1 cellular context compared by ENCODE assay signal in the genomic region with DNA sequence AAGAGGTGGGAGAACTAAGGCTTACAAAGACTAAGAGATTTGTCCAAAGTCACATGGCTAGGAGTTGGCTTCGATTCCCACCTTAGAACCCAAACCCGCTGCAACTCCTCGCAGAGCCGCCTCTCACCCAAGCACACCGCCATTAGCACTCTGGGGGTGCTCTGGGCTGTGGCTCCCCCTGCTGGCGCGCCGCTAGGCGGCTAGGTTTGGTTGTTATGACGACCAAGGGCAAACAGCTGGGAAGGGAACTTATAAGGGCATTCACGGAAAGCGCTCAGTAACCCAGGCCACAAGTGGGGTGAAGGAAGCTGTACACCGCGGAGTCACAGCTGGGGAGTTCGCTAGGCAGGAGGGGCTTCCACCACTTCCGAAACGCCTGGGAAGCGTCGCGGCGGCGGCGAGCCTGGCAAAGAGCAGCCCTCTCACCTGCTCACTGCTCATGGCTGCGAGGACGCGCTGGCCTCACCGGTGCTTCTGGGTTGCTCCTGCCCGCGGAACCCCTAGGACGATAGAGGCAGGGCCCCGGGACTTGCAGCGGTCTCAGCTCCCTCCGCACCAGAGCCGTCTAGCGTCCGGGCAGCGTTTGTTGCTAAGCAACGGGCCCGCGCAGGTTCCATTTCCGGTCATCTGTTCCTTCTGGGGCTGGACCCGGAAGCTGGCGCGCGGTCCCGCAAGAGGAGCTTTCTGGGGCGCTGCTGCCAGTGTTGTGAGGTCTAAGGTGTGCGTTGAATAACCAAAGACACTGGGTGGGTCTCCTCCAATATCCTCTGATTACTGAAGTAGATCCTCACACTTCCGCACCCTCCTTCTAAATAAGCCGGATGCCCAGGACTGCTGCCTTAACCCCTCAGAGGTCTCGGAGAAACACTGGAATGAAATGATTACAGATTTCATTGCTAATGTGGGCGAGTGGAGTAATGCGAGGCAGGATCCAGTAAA.
TF ChIP-seq lines count a peak whose summit lies in the region.

A gene (minus strand): TSS at position 567 of the 939 bp plus-strand sequence. CDS start 126 bp downstream, at position 441.

TF ChIP-seq in GM12878, 131 proteins besides CTCF, POLR2A, EP300 and RAD21 (continued from another document):
- TF ChIP-seq, protein P1, sequence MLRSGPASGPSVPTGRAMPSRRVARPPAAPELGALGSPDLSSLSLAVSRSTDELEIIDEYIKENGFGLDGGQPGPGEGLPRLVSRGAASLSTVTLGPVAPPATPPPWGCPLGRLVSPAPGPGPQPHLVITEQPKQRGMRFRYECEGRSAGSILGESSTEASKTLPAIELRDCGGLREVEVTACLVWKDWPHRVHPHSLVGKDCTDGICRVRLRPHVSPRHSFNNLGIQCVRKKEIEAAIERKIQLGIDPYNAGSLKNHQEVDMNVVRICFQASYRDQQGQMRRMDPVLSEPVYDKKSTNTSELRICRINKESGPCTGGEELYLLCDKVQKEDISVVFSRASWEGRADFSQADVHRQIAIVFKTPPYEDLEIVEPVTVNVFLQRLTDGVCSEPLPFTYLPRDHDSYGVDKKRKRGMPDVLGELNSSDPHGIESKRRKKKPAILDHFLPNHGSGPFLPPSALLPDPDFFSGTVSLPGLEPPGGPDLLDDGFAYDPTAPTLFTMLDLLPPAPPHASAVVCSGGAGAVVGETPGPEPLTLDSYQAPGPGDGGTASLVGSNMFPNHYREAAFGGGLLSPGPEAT (IDR thresholded peaks at IDR 0.05; ENCODE audit: low read depth): 0 out of 2 replicates have a peak, but pooled peaks have one; percentile 30
- TF ChIP-seq SMAD5 (IDR thresholded peaks at IDR 0.05; ENCODE audit: low read depth): no peak
- 0 out of 2 replicates have a peak, but pooled peaks have one; percentile 66 for TF ChIP-seq NBN (IDR thresholded peaks at IDR 0.05)
- TF ChIP-seq, protein P2, sequence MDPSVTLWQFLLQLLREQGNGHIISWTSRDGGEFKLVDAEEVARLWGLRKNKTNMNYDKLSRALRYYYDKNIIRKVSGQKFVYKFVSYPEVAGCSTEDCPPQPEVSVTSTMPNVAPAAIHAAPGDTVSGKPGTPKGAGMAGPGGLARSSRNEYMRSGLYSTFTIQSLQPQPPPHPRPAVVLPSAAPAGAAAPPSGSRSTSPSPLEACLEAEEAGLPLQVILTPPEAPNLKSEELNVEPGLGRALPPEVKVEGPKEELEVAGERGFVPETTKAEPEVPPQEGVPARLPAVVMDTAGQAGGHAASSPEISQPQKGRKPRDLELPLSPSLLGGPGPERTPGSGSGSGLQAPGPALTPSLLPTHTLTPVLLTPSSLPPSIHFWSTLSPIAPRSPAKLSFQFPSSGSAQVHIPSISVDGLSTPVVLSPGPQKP (IDR thresholded peaks at IDR 0.05; ENCODE audit: low read depth, low read length): peak; percentile 51; the same call in 1 of the 2 replicates
- TF ChIP-seq, protein P3, sequence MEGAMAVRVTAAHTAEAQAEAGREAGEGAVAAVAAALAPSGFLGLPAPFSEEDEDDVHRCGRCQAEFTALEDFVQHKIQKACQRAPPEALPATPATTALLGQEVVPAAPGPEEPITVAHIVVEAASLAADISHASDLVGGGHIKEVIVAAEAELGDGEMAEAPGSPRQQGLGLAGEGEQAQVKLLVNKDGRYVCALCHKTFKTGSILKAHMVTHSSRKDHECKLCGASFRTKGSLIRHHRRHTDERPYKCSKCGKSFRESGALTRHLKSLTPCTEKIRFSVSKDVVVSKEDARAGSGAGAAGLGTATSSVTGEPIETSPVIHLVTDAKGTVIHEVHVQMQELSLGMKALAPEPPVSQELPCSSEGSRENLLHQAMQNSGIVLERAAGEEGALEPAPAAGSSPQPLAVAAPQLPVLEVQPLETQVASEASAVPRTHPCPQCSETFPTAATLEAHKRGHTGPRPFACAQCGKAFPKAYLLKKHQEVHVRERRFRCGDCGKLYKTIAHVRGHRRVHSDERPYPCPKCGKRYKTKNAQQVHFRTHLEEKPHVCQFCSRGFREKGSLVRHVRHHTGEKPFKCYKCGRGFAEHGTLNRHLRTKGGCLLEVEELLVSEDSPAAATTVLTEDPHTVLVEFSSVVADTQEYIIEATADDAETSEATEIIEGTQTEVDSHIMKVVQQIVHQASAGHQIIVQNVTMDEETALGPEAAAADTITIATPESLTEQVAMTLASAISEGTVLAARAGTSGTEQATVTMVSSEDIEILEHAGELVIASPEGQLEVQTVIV (IDR thresholded peaks at IDR 0.05; ENCODE audit: borderline replicate concordance, partially characterized antibody): peak; percentile 72
- TF ChIP-seq FOXK2 (IDR thresholded peaks at IDR 0.05): no peak
- peak; percentile 81 for TF ChIP-seq KLF5 (IDR thresholded peaks at IDR 0.05; ENCODE audit: partially characterized antibody)
- TF ChIP-seq IKZF1 (conservative IDR thresholded peaks at IDR 0.05): peak; percentile 82
- 0 out of 2 replicates have a peak, but pooled peaks have one; percentile 36 for TF ChIP-seq TAF1 (IDR thresholded peaks at IDR 0.05; ENCODE audit: borderline replicate concordance, low read depth, low read length)
- TF ChIP-seq, protein P4, sequence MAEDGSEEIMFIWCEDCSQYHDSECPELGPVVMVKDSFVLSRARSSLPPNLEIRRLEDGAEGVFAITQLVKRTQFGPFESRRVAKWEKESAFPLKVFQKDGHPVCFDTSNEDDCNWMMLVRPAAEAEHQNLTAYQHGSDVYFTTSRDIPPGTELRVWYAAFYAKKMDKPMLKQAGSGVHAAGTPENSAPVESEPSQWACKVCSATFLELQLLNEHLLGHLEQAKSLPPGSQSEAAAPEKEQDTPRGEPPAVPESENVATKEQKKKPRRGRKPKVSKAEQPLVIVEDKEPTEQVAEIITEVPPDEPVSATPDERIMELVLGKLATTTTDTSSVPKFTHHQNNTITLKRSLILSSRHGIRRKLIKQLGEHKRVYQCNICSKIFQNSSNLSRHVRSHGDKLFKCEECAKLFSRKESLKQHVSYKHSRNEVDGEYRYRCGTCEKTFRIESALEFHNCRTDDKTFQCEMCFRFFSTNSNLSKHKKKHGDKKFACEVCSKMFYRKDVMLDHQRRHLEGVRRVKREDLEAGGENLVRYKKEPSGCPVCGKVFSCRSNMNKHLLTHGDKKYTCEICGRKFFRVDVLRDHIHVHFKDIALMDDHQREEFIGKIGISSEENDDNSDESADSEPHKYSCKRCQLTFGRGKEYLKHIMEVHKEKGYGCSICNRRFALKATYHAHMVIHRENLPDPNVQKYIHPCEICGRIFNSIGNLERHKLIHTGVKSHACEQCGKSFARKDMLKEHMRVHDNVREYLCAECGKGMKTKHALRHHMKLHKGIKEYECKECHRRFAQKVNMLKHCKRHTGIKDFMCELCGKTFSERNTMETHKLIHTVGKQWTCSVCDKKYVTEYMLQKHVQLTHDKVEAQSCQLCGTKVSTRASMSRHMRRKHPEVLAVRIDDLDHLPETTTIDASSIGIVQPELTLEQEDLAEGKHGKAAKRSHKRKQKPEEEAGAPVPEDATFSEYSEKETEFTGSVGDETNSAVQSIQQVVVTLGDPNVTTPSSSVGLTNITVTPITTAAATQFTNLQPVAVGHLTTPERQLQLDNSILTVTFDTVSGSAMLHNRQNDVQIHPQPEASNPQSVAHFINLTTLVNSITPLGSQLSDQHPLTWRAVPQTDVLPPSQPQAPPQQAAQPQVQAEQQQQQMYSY (CRISPR knock-in tag; IDR thresholded peaks at IDR 0.05): no peak
- TF ChIP-seq CBFB (IDR thresholded peaks at IDR 0.05; ENCODE audit: low read depth): no peak
- peak; percentile 56; the same call in 1 of the 2 replicates for TF ChIP-seq FOXM1 (IDR thresholded peaks at IDR 0.05; ENCODE audit: low read depth, low read length)
- no peak for TF ChIP-seq NFIC (IDR thresholded peaks at IDR 0.05; ENCODE audit: low read depth, low read length)
- no peak for TF ChIP-seq CREM (IDR thresholded peaks at IDR 0.05; ENCODE audit: low read depth)
- TF ChIP-seq LARP7 (IDR thresholded peaks at IDR 0.05): peak; percentile 85
